ENCODE assay signal across 18 cellular contexts in genomic region chr19:30112171-30112570, GRCh38.
DNase-seq lines count a peak whose midpoint lies in the region; ATAC-seq, FAIRE-seq and TF ChIP-seq lines count a peak whose summit lies in the region.
"Had no signal": no experiment of that assay in that cellular context is flagged by ENCODE, and none has a peak within 500 bp of the region (broad histone marks: within the 10 kb centered on the region; RNA-seq: fewer than 3 reads in every experiment).

No MANE protein-coding gene starts in this region.

- no peak overlapping the region for H3K9ac ChIP-seq in kidney (ENCODE audit: low read length in 2 of 2)

- TF ChIP-seq EP300 in Ishikawa (IDR thresholded peaks at IDR 0.05; ENCODE audit: borderline replicate concordance), result no peak

- FAIRE-seq in kidney (lab: Jason Lieb, UNC), result no peak
- FAIRE-seq: G401.6, GM12892, H54 had no signal

- no peaks in the 10 kb centered on the region for H3K9me3 ChIP-seq in HEK293 (ENCODE audit: control insufficient read depth, insufficient read depth, low read depth, low read length)
- H3K9me3 ChIP-seq in kidney (ENCODE audit: control insufficient read depth in 1 of 2, low read length in 2 of 2), result no peaks in the 10 kb centered on the region
- no peaks in the 10 kb centered on the region for H3K9me3 ChIP-seq in spleen
- H3K9me3 ChIP-seq: HAP-1 had no signal

- TF ChIP-seq CTCF in HEK293 (tag by site-specific recombination; IDR thresholded peaks at IDR 0.05), result no peak
- no peak for TF ChIP-seq CTCF in kidney (IDR thresholded peaks at IDR 0.05; ENCODE audit: borderline replicate concordance, extremely low read depth, insufficient read depth)
- no peak for TF ChIP-seq CTCF in spleen (IDR thresholded peaks at IDR 0.05 in 8 of 11, conservative IDR thresholded peaks at IDR 0.05 in 3 of 11)

- H3K27ac ChIP-seq in HEK293 (ENCODE audit: extremely low read depth, low read depth, low read length), result no peak overlapping the region
- H3K27ac ChIP-seq in kidney (ENCODE audit: low read depth in 2 of 2, low read length in 2 of 2), result no peak overlapping the region
- H3K27ac ChIP-seq in spleen, result no peak overlapping the region

- H3K36me3 ChIP-seq in HEK293 (ENCODE audit: control insufficient read depth in 2 of 2, insufficient read depth in 1 of 2, low read length in 2 of 2) (no peaks in the 10 kb centered on the region), kidney (ENCODE audit: control insufficient read depth in 1 of 2, insufficient read depth in 2 of 2, low read length in 2 of 2) (no peaks in the 10 kb centered on the region), spleen (no peaks in the 10 kb centered on the region)
- H3K36me3 ChIP-seq: HAP-1 had no signal

- no peak for TF ChIP-seq POLR2A in spleen (IDR thresholded peaks at IDR 0.05)

- peak; percentile 43 for DNase-seq in kidney
- DNase-seq in spleen, result peak; percentile 50
- DNase-seq in NCI-H1048 (lab: John Stamatoyannopoulos, UW), result no peak
- DNase-seq: C1 segment of cervical spinal cord; Calu3; CD4-positive, alpha-beta memory T cell; COR-L47; DMS153; DND-41; GOT3 had no signal

- CTCF ChIA-PET in HEK293 (lab: Yijun Ruan, JAX), result no interaction called here

- no peak overlapping the region for H3K4me3 ChIP-seq in HEK293 (ENCODE audit: low read depth, low read length)
- H3K4me3 ChIP-seq in kidney (ENCODE audit: low read length in 2 of 2), result no peak overlapping the region
- H3K4me3 ChIP-seq in spleen, result no peak overlapping the region
- H3K4me3 ChIP-seq: HAP-1 had no signal

- 76 to 95% (median 87%) methylated on average over 6 to 9 of the region's 9 CpGs for WGBS in spleen, 5 donors

- H3K27me3 ChIP-seq in spleen (replicated peaks in 1 of 7), result peaks cover 0 to 3% (median 0%) of the 10 kb centered on the region in 7 donors

- TF ChIP-seq RAD21 in Ishikawa (IDR thresholded peaks at IDR 0.05; ENCODE audit: low read depth), result no peak

- POLR2A ChIA-PET in HEK293 (lab: Yijun Ruan, JAX), result no interaction called here

- H3K4me1 ChIP-seq in HEK293 (ENCODE audit: control insufficient read depth, insufficient read depth, low read length) (no peaks in the 10 kb centered on the region), kidney (ENCODE audit: control insufficient read depth in 1 of 2, insufficient read depth in 1 of 2, low read depth in 1 of 2, low read length in 2 of 2) (no peaks in the 10 kb centered on the region), spleen (peaks cover 0 to 8% (median 0%) of the 10 kb centered on the region in 6 donors)
- H3K4me1 ChIP-seq: HAP-1 had no signal

- intact Hi-C loops in kidney (cut with DNase I) (no loop called here), spleen (cut with DNase I; ENCODE audit: low total_unique reads) (no loop called here)

- ATAC-seq in HG02870 (IDR thresholded peaks at IDR 0.05; ENCODE audit: unreplicated experiment) (no peak), HG03139 (IDR thresholded peaks at IDR 0.05; ENCODE audit: unreplicated experiment) (no peak)

TF ChIP-seq in HEK293, 187 proteins besides CTCF, POLR2A, EP300 and RAD21 (continues in another document):
- no peak for TF ChIP-seq PRDM10 (tag by site-specific recombination; IDR thresholded peaks at IDR 0.05)

TF ChIP-seq in Ishikawa, 13 proteins besides CTCF, POLR2A, EP300 and RAD21:
- TF ChIP-seq REST (IDR thresholded peaks at IDR 0.05; ENCODE audit: low read depth), result peak; percentile 26; the same call in 1 of the 2 replicates
- no peak for TF ChIP-seq TEAD4 (IDR thresholded peaks at IDR 0.05)
TF ChIP-seq in Ishikawa: peak in this region for 1.
